ENCODE assay signal across 25 cellular contexts in the genomic region with DNA sequence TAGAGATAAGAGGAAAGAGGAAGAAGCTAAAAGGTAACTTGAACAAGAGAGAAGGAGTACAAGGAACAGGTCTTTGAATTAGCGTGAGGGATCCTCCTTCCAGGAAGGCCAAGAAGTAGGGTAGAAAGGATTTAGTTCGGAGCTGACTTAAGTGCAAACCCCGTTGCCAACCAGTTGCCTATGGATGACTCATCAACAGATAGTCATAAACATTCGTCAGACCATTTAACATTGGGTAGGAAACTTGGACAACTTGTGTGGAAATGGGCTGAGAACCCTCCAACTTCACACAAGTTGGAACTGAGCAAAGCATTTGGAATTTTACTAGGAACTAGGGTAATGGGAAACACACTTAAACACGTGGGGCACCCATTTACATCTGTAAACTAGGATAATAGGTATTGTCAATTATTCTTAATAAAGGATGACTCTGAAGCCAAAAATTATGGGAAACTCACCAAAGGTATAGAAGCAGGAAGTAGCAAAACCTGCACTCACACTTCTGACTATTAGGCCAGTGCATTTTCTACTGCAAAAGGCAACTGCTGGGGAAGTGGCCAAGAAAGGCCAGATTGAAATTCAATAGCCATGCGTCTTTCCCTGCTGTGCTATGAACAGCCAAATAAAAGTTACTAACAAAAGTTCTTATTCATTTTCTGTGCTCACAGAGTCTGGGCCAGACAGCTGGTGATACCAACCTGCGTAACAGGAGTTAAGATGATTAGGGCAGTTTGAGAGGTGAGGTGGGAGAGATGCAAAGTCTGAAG.
A peak's percentile ranks its signal among the peaks of the same experiment; 100 is the strongest.
DNase-seq lines count a peak whose midpoint lies in the region; TF ChIP-seq lines count a peak whose summit lies in the region.
"Had no signal": no experiment of that assay in that cellular context is flagged by ENCODE, and none has a peak within 500 bp of the region (broad histone marks: within the 10 kb centered on the region; RNA-seq: fewer than 3 reads in every experiment).

No MANE protein-coding gene starts in this region.

- WGBS in sigmoid colon, 2 donors = 65 to 76% methylated on average over 7 of the region's 7 CpGs

- TF ChIP-seq EP300 in sigmoid colon (IDR thresholded peaks at IDR 0.05) = no peak

- no peaks in the 10 kb centered on the region for H3K9me3 ChIP-seq in sigmoid colon
- H3K9me3 ChIP-seq: esophagus squamous epithelium, upper lobe of left lung had no signal

- TF ChIP-seq CTCF in fibroblast of mammary gland (conservative IDR thresholded peaks at IDR 0.05; ENCODE audit: control insufficient read depth, insufficient read depth, low read depth, low read length) = no peak
- no peak for TF ChIP-seq CTCF in sigmoid colon (IDR thresholded peaks at IDR 0.05)

- H3K27ac ChIP-seq in sigmoid colon = peak overlapping the region in 3 of 4 donors; percentile 13 to 47 (median 36)
- H3K27ac ChIP-seq: 22Rv1; BLaER1 treated with 17β-estradiol and CSF1 and Interleukin-3, amounts not matched to agents 10 nM and 100 nM; esophagus squamous epithelium; parathyroid adenoma; upper lobe of left lung had no signal

- H3K36me3 ChIP-seq in sigmoid colon = no peaks in the 10 kb centered on the region
- H3K36me3 ChIP-seq: BLaER1 treated with 17β-estradiol and CSF1 and Interleukin-3, amounts not matched to agents 10 nM and 100 nM; esophagus squamous epithelium; upper lobe of left lung had no signal

- peaks cover 0 to 32% (median 20%) of the 10 kb centered on the region in 4 donors for H3K4me1 ChIP-seq in sigmoid colon
- H3K4me1 ChIP-seq: esophagus squamous epithelium, parathyroid adenoma, upper lobe of left lung had no signal

- no peak overlapping the region for H3K4me3 ChIP-seq in fibroblast of mammary gland (ENCODE audit: control insufficient read depth, low read depth, low read length)
- no peak overlapping the region for H3K4me3 ChIP-seq in sigmoid colon
- H3K4me3 ChIP-seq: BLaER1 treated with 17β-estradiol and CSF1 and Interleukin-3, amounts not matched to agents 10 nM and 100 nM; esophagus squamous epithelium; lung; upper lobe of left lung had no signal

- TF ChIP-seq POLR2A in sigmoid colon (IDR thresholded peaks at IDR 0.05) = no peak

- no peaks in the 10 kb centered on the region for H3K27me3 ChIP-seq in sigmoid colon
- H3K27me3 ChIP-seq: BLaER1 treated with 17β-estradiol and CSF1 and Interleukin-3, amounts not matched to agents 10 nM and 100 nM; esophagus squamous epithelium; upper lobe of left lung had no signal

- DNase-seq in DMS 273 (lab: John Stamatoyannopoulos, UW; ENCODE audit: unreplicated experiment) = peak; percentile 13
- no peak for DNase-seq in DMS 273 treated with DMSO at 0.1 percent for 48 hours (lab: John Stamatoyannopoulos, UW)
- peak; percentile 64 for DNase-seq in RKO (ENCODE audit: low spot score)
- peak; percentile 36 for DNase-seq in fibroblast of mammary gland (ENCODE audit: low read depth)
- no peak for DNase-seq in sigmoid colon
- DNase-seq in NCI-H2171 (lab: John Stamatoyannopoulos, UW) = no peak
- no peak for DNase-seq in NCI-H82 (lab: John Stamatoyannopoulos, UW)
- DNase-seq in COLO668 (lab: John Stamatoyannopoulos, UW; ENCODE audit: unreplicated experiment) = no peak
- DNase-seq: activated CD4-positive, alpha-beta memory T cell treated with anti-CD3 and anti-CD28 coated beads, Interleukin-2, amount 10 ng/mL, durations not matched to agents 7 days and 5 days; activated CD4-positive, CD25-positive, alpha-beta regulatory T cell; activated naive CD4-positive, alpha-beta T cell treated with anti-CD3 and anti-CD28 coated beads for 36 hours; esophagus squamous epithelium; islet precursor cell; naive thymus-derived CD4-positive, alpha-beta T cell; NCI-H1105; NCI-H2107; NCI-H526 treated with DMSO at 0.1 percent for 48 hours; SIG-M5; small intestine; stimulated activated CD4-positive, alpha-beta T cell treated with anti-CD3 and anti-CD28 coated beads, Interleukin-4, amount 100 ng/mL, for 1 hour; upper lobe of left lung had no signal

- intact Hi-C loops in sigmoid colon (cut with DNase I) = loop anchor here (10.0 kb wide), 1 partner anchor 496 kb away; a partner anchor contains a TSS

Comparison
In these comparisons a context has a peak if more than half of its experiments do, and no peak if none do; other contexts are left out.
1. DNase-seq: peak in DMS 273 (single experiment), RKO (single experiment) and fibroblast of mammary gland (single experiment); none in DMS 273 treated with DMSO at 0.1 percent for 48 hours (single experiment), sigmoid colon (single experiment), NCI-H2171 (single experiment), NCI-H82 (single experiment) and COLO668 (single experiment).